ENCODE assay signal across 1 cellular context in the genomic region with DNA sequence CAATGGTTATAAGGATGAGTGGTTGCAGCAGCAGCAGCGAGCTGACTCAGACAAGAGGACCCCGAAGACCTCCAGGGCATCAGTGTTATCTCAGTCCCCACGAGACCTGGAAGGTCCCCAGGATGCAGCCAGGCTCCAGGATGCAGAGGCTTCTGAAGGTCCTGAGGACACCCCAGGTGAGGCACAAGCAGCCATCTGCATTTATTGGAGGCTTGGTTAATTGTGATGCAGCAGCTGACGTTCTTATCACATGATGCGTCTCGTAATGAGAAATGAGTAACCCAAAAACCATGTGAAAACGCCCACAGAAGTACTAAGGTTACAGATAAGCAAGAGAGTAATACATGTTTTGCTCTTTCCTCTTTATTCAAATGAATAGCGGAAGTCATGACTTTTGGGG.
TF ChIP-seq lines count a peak whose summit lies in the region.

No MANE protein-coding gene starts in this region.

TF ChIP-seq in GM12878, 131 proteins besides CTCF, POLR2A, EP300 and RAD21:
- TF ChIP-seq CHD2 (IDR thresholded peaks at IDR 0.05; ENCODE audit: borderline replicate concordance, low read depth, low read length) (no peak), BHLHE40 (IDR thresholded peaks at IDR 0.05; ENCODE audit: borderline replicate concordance in 1 of 2, low read depth in 2 of 2, low read length in 1 of 2) (peak; percentile 7 to 41; a peak in 2 of 4 replicates), YY1 (IDR thresholded peaks at IDR 0.05; ENCODE audit: low read depth, low read length) (0 out of 2 replicates have a peak, but pooled peaks have one; percentile 36), NFYA (IDR thresholded peaks at IDR 0.05; ENCODE audit: borderline replicate concordance, low read depth, low read length) (no peak), RBBP5 (conservative IDR thresholded peaks at IDR 0.05) (no peak), CREM (IDR thresholded peaks at IDR 0.05; ENCODE audit: low read depth) (peak; percentile 57; the same call in 1 of the 2 replicates), GABPA (IDR thresholded peaks at IDR 0.05; ENCODE audit: low read depth) (no peak), SIX5 (IDR thresholded peaks at IDR 0.05; ENCODE audit: low read depth, low read length, severe bottlenecking) (no peak), SPI1 (IDR thresholded peaks at IDR 0.05; ENCODE audit: borderline replicate concordance, insufficient read depth, low read depth, low read length) (peak; percentile 40; the same call in 1 of the 2 replicates), CBFB (IDR thresholded peaks at IDR 0.05; ENCODE audit: low read depth) (no peak), HDAC2 (IDR thresholded peaks at IDR 0.05) (no peak), IKZF1 (conservative IDR thresholded peaks at IDR 0.05) (0 out of 2 replicates have a peak, but pooled peaks have one; percentile 27), RFX5 (IDR thresholded peaks at IDR 0.05; ENCODE audit: low read depth, low read length) (no peak), IKZF2 (IDR thresholded peaks at IDR 0.05) (0 out of 4 replicates have a peak, but pooled peaks of 1 of the 2 experiments have one; percentile 11), CREB1 (IDR thresholded peaks at IDR 0.05; ENCODE audit: low read depth) (peak; percentile 77), ETV6 (conservative IDR thresholded peaks at IDR 0.05 in 1 of 2, IDR thresholded peaks at IDR 0.05 in 1 of 2; ENCODE audit: borderline replicate concordance in 1 of 2, low read depth in 1 of 2) (no peak), RAD51 (IDR thresholded peaks at IDR 0.05) (peak; percentile 93), NFIC (IDR thresholded peaks at IDR 0.05; ENCODE audit: low read depth, low read length) (peak; percentile 40; the same call in 1 of the 2 replicates), RUNX3 (IDR thresholded peaks at IDR 0.05; ENCODE audit: low read length) (peak; percentile 31; the same call in 1 of the 2 replicates), ASH2L (IDR thresholded peaks at IDR 0.05; ENCODE audit: borderline replicate concordance, low read depth) (no peak), ATF7 (IDR thresholded peaks at IDR 0.05; ENCODE audit: low read depth) (peak; percentile 62), MTA2 (IDR thresholded peaks at IDR 0.05; ENCODE audit: low read depth) (peak; percentile 36; the same call in 1 of the 2 replicates)
- TF ChIP-seq, protein P1, sequence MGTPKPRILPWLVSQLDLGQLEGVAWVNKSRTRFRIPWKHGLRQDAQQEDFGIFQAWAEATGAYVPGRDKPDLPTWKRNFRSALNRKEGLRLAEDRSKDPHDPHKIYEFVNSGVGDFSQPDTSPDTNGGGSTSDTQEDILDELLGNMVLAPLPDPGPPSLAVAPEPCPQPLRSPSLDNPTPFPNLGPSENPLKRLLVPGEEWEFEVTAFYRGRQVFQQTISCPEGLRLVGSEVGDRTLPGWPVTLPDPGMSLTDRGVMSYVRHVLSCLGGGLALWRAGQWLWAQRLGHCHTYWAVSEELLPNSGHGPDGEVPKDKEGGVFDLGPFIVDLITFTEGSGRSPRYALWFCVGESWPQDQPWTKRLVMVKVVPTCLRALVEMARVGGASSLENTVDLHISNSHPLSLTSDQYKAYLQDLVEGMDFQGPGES (IDR thresholded peaks at IDR 0.05): no peak
- TF ChIP-seq, protein P2, sequence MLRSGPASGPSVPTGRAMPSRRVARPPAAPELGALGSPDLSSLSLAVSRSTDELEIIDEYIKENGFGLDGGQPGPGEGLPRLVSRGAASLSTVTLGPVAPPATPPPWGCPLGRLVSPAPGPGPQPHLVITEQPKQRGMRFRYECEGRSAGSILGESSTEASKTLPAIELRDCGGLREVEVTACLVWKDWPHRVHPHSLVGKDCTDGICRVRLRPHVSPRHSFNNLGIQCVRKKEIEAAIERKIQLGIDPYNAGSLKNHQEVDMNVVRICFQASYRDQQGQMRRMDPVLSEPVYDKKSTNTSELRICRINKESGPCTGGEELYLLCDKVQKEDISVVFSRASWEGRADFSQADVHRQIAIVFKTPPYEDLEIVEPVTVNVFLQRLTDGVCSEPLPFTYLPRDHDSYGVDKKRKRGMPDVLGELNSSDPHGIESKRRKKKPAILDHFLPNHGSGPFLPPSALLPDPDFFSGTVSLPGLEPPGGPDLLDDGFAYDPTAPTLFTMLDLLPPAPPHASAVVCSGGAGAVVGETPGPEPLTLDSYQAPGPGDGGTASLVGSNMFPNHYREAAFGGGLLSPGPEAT (IDR thresholded peaks at IDR 0.05; ENCODE audit: low read depth): 0 out of 2 replicates have a peak, but pooled peaks have one; percentile 32
- TF ChIP-seq, protein P3, sequence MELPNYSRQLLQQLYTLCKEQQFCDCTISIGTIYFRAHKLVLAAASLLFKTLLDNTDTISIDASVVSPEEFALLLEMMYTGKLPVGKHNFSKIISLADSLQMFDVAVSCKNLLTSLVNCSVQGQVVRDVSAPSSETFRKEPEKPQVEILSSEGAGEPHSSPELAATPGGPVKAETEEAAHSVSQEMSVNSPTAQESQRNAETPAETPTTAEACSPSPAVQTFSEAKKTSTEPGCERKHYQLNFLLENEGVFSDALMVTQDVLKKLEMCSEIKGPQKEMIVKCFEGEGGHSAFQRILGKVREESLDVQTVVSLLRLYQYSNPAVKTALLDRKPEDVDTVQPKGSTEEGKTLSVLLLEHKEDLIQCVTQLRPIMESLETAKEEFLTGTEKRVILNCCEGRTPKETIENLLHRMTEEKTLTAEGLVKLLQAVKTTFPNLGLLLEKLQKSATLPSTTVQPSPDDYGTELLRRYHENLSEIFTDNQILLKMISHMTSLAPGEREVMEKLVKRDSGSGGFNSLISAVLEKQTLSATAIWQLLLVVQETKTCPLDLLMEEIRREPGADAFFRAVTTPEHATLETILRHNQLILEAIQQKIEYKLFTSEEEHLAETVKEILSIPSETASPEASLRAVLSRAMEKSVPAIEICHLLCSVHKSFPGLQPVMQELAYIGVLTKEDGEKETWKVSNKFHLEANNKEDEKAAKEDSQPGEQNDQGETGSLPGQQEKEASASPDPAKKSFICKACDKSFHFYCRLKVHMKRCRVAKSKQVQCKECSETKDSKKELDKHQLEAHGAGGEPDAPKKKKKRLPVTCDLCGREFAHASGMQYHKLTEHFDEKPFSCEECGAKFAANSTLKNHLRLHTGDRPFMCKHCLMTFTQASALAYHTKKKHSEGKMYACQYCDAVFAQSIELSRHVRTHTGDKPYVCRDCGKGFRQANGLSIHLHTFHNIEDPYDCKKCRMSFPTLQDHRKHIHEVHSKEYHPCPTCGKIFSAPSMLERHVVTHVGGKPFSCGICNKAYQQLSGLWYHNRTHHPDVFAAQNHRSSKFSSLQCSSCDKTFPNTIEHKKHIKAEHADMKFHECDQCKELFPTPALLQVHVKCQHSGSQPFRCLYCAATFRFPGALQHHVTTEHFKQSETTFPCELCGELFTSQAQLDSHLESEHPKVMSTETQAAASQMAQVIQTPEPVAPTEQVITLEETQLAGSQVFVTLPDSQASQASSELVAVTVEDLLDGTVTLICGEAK (IDR thresholded peaks at IDR 0.05; ENCODE audit: borderline replicate concordance): no peak
- TF ChIP-seq, protein P4, sequence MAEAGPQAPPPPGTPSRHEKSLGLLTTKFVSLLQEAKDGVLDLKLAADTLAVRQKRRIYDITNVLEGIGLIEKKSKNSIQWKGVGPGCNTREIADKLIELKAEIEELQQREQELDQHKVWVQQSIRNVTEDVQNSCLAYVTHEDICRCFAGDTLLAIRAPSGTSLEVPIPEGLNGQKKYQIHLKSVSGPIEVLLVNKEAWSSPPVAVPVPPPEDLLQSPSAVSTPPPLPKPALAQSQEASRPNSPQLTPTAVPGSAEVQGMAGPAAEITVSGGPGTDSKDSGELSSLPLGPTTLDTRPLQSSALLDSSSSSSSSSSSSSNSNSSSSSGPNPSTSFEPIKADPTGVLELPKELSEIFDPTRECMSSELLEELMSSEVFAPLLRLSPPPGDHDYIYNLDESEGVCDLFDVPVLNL (IDR thresholded peaks at IDR 0.05; ENCODE audit: low read depth, low read length): no peak
- TF ChIP-seq, protein P5, sequence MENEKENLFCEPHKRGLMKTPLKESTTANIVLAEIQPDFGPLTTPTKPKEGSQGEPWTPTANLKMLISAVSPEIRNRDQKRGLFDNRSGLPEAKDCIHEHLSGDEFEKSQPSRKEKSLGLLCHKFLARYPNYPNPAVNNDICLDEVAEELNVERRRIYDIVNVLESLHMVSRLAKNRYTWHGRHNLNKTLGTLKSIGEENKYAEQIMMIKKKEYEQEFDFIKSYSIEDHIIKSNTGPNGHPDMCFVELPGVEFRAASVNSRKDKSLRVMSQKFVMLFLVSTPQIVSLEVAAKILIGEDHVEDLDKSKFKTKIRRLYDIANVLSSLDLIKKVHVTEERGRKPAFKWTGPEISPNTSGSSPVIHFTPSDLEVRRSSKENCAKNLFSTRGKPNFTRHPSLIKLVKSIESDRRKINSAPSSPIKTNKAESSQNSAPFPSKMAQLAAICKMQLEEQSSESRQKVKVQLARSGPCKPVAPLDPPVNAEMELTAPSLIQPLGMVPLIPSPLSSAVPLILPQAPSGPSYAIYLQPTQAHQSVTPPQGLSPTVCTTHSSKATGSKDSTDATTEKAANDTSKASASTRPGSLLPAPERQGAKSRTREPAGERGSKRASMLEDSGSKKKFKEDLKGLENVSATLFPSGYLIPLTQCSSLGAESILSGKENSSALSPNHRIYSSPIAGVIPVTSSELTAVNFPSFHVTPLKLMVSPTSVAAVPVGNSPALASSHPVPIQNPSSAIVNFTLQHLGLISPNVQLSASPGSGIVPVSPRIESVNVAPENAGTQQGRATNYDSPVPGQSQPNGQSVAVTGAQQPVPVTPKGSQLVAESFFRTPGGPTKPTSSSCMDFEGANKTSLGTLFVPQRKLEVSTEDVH (IDR thresholded peaks at IDR 0.05; ENCODE audit: low read depth, partially characterized antibody): no peak
- TF ChIP-seq, protein P6, sequence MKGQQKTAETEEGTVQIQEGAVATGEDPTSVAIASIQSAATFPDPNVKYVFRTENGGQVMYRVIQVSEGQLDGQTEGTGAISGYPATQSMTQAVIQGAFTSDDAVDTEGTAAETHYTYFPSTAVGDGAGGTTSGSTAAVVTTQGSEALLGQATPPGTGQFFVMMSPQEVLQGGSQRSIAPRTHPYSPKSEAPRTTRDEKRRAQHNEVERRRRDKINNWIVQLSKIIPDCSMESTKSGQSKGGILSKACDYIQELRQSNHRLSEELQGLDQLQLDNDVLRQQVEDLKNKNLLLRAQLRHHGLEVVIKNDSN (IDR thresholded peaks at IDR 0.05; ENCODE audit: borderline replicate concordance, extremely low read length, insufficient read depth, low read depth, low read length): peak; percentile 16
- TF ChIP-seq, protein P7, sequence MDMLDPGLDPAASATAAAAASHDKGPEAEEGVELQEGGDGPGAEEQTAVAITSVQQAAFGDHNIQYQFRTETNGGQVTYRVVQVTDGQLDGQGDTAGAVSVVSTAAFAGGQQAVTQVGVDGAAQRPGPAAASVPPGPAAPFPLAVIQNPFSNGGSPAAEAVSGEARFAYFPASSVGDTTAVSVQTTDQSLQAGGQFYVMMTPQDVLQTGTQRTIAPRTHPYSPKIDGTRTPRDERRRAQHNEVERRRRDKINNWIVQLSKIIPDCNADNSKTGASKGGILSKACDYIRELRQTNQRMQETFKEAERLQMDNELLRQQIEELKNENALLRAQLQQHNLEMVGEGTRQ (IDR thresholded peaks at IDR 0.05; ENCODE audit: borderline replicate concordance, low read depth, low read length): peak; percentile 59; the same call in 1 of the 2 replicates
- TF ChIP-seq, protein P8, sequence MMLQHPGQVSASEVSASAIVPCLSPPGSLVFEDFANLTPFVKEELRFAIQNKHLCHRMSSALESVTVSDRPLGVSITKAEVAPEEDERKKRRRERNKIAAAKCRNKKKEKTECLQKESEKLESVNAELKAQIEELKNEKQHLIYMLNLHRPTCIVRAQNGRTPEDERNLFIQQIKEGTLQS (IDR thresholded peaks at IDR 0.05; ENCODE audit: borderline replicate concordance, extremely low read depth, low read depth, low read length): no peak
